ENCODE assay signal across 1 cellular context in the genomic region with DNA sequence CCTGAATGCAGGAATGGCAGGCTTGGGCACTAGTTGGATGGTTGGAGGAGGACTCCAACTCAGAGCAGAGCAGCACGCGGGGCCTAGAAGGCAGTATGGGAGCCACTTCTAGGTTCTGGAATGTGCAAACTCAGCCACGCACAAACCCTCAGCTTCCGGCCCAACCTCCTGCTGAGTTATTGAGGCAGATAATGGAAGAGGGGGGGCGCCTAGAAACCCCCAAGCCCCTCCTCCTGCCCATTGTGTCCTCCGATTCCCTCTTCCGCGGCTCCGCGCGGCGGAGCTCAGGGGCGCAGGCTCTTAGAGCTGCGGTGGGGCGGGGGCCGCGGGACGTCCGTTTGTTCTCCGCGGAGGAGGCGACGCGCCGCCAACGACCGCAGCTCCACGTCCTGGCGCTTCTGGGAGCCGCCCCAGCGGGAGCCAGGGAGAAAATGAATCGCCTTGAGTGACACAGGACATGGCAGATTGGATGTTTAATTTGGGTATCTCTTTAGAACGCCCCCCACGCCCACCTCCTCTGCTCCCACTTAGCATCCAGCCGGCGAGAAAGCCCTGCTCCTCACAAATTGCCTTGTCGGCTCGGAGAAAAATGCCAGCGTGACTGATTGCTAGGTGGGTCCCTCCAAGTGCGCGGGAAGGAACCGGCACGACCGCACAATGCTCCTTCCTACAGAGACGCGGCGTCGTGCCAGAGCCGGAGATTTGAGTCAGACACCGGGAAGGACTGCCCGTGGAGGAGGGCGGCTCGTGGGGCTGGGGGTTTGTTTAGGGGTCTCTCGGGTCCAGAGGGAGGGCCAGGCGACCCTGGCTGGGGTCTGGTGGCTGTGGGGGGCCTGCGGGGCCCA.
TF ChIP-seq lines count a peak whose summit lies in the region.

No MANE protein-coding gene starts in this region.

TF ChIP-seq in K562, 482 proteins besides CTCF, POLR2A, EP300 and RAD21 (continued from another document and continues in another):
- no peak for TF ChIP-seq ZNF655 (CRISPR knock-in tag; IDR thresholded peaks at IDR 0.05)
- no peak for TF ChIP-seq ZNF263 (CRISPR knock-in tag; IDR thresholded peaks at IDR 0.05; ENCODE audit: borderline replicate concordance)
- TF ChIP-seq ZNF277 (CRISPR knock-in tag; IDR thresholded peaks at IDR 0.05; ENCODE audit: borderline replicate concordance), result no peak
- 0 out of 2 replicates have a peak, but pooled peaks have one; percentile 7 for TF ChIP-seq ZNF384 (IDR thresholded peaks at IDR 0.05; ENCODE audit: low read depth, low read length)
- no peak for TF ChIP-seq ZNF592 (IDR thresholded peaks at IDR 0.05)
- no peak for TF ChIP-seq ZNF274 (IDR thresholded peaks at IDR 0.05; ENCODE audit: borderline replicate concordance, low read depth, low read length)
- TF ChIP-seq E2F8 (IDR thresholded peaks at IDR 0.05; ENCODE audit: low read depth, partially characterized antibody), result no peak
- peak; percentile 99 for TF ChIP-seq VEZF1 (CRISPR knock-in tag; IDR thresholded peaks at IDR 0.05)
- no peak for TF ChIP-seq EHMT2 (IDR thresholded peaks at IDR 0.05)
- no peak for TF ChIP-seq NONO (IDR thresholded peaks at IDR 0.05; ENCODE audit: low read depth in 2 of 2, low read length in 1 of 2)
- TF ChIP-seq ATF7 (IDR thresholded peaks at IDR 0.05), result peak; percentile 43; the same call in 1 of the 2 replicates
- TF ChIP-seq MAFK (IDR thresholded peaks at IDR 0.05; ENCODE audit: low read length), result peak; percentile 47
- TF ChIP-seq POLR2AphosphoS5 (IDR thresholded peaks at IDR 0.05; ENCODE audit: control insufficient read depth, insufficient read depth, low read depth, low read length), result no peak
- no peak for TF ChIP-seq ZFP30 (CRISPR knock-in tag; IDR thresholded peaks at IDR 0.05; ENCODE audit: borderline replicate concordance)
- TF ChIP-seq SPI1 (IDR thresholded peaks at IDR 0.05; ENCODE audit: borderline replicate concordance, low read depth, low read length), result no peak
- no peak for TF ChIP-seq ESRRB (CRISPR knock-in tag; IDR thresholded peaks at IDR 0.05; ENCODE audit: borderline replicate concordance)
- TF ChIP-seq ZNF324 (CRISPR knock-in tag; IDR thresholded peaks at IDR 0.05), result no peak
- no peak for TF ChIP-seq THAP7 (CRISPR knock-in tag; IDR thresholded peaks at IDR 0.05)
- TF ChIP-seq PHF8 (IDR thresholded peaks at IDR 0.05; ENCODE audit: borderline replicate concordance, low read length), result peak; percentile 39; the same call in 1 of the 2 replicates
- no peak for TF ChIP-seq PML (IDR thresholded peaks at IDR 0.05; ENCODE audit: low read length)
- TF ChIP-seq SMAD3 (CRISPR knock-in tag; conservative IDR thresholded peaks at IDR 0.05), result 0 out of 2 replicates have a peak, but pooled peaks have one; percentile 29
- TF ChIP-seq DIDO1 (tag; IDR thresholded peaks at IDR 0.05; ENCODE audit: low read depth), result no peak
- no peak for TF ChIP-seq RFX5 (IDR thresholded peaks at IDR 0.05; ENCODE audit: low read depth, low read length)
- TF ChIP-seq GTF2F1 (IDR thresholded peaks at IDR 0.05; ENCODE audit: low read depth, low read length), result no peak
- TF ChIP-seq MBD1 (CRISPR knock-in tag; IDR thresholded peaks at IDR 0.05), result no peak
- peak; percentile 97 for TF ChIP-seq FOXP1 (CRISPR knock-in tag; IDR thresholded peaks at IDR 0.05)
- no peak for TF ChIP-seq PBX2 (CRISPR knock-in tag; IDR thresholded peaks at IDR 0.05; ENCODE audit: low read depth)
- peak; percentile 48; the same call in 1 of the 2 replicates for TF ChIP-seq PBX2 (tag; conservative IDR thresholded peaks at IDR 0.05; ENCODE audit: low read depth)
- TF ChIP-seq, protein P1, sequence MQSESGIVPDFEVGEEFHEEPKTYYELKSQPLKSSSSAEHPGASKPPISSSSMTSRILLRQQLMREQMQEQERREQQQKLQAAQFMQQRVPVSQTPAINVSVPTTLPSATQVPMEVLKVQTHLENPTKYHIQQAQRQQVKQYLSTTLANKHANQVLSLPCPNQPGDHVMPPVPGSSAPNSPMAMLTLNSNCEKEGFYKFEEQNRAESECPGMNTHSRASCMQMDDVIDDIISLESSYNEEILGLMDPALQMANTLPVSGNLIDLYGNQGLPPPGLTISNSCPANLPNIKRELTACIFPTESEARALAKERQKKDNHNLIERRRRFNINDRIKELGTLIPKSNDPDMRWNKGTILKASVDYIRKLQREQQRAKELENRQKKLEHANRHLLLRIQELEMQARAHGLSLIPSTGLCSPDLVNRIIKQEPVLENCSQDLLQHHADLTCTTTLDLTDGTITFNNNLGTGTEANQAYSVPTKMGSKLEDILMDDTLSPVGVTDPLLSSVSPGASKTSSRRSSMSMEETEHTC (IDR thresholded peaks at IDR 0.05), result no peak
- no peak for TF ChIP-seq ZNF507 (tag; conservative IDR thresholded peaks at IDR 0.05)
- TF ChIP-seq SRSF3 (IDR thresholded peaks at IDR 0.05; ENCODE audit: insufficient read depth, low read length), result no peak
- peak; percentile 72 for TF ChIP-seq NFE2 (IDR thresholded peaks at IDR 0.05; ENCODE audit: low read depth)
- no peak for TF ChIP-seq TFAM (CRISPR knock-in tag; conservative IDR thresholded peaks at IDR 0.05)
- TF ChIP-seq SIX5 (IDR thresholded peaks at IDR 0.05; ENCODE audit: borderline replicate concordance in 1 of 2, insufficient read depth in 1 of 2, low read depth in 1 of 2, low read length in 2 of 2), result no peak
- peak; percentile 31 for TF ChIP-seq HNRNPLL (IDR thresholded peaks at IDR 0.05; ENCODE audit: low read depth, low read length, poor library complexity, severe bottlenecking)
- TF ChIP-seq SRSF1 (IDR thresholded peaks at IDR 0.05; ENCODE audit: low read depth, low read length), result no peak
